ENCODE assay signal across 24 cellular contexts in the genomic region with DNA sequence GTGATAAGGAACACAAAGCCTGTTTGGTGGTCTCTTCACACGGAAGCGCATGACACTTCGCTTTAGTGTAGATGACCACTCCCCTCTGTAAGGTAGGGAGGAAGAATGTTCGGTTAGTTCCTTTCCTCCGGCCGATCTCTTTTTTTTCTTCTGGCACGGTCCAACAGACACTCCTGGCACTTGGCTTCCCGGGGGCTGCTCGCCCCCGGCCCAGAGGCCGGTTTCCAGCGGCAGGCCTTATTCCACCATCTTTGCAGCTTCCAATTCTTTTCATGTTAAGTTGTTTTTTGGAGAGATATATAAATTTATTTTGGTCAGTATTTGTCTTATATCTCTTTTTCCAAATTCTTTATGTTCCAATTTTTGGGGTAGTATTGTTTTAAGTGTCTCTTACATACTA.
DNase-seq lines count a peak whose midpoint lies in the region; ATAC-seq and TF ChIP-seq lines count a peak whose summit lies in the region.
"Had no signal": no experiment of that assay in that cellular context is flagged by ENCODE, and none has a peak within 500 bp of the region (broad histone marks: within the 10 kb centered on the region; RNA-seq: fewer than 3 reads in every experiment).

No MANE protein-coding gene starts in this region.

- H2BK120ac ChIP-seq in IMR-90 (ENCODE audit: low read depth, low read length) (peak overlapping the region; percentile 60), mesenchymal stem cell (ENCODE audit: low read depth, low read length) (no peak overlapping the region), trophoblast cell (ENCODE audit: insufficient read depth, low read length, poor library complexity) (peak overlapping the region; percentile 10), neuronal stem cell (ENCODE audit: low read depth, low read length) (no peak overlapping the region)

- dilution Hi-C loops in IMR-90 (cut with HindIII; ENCODE audit: low sequenced_read_pairs, unreplicated experiment), result no loop called here

- no peak overlapping the region for H2BK5ac ChIP-seq in IMR-90 (ENCODE audit: low read depth, low read length, poor library complexity, severe bottlenecking)
- peak overlapping the region; percentile 31 for H2BK5ac ChIP-seq in mesenchymal stem cell (ENCODE audit: low read depth, low read length, poor library complexity, severe bottlenecking)
- H2BK5ac ChIP-seq in trophoblast cell (ENCODE audit: low read depth, low read length, poor library complexity), result no peak overlapping the region
- no peak overlapping the region for H2BK5ac ChIP-seq in neuronal stem cell (ENCODE audit: low read length)

- H3K27ac ChIP-seq in IMR-90 (ENCODE audit: insufficient read depth, low read length) (no peak overlapping the region), mesenchymal stem cell (ENCODE audit: low read length, poor library complexity, severe bottlenecking) (no peak overlapping the region), trophoblast cell (ENCODE audit: low read depth, low read length) (no peak overlapping the region), neuronal stem cell (replicated peaks; ENCODE audit: low read length) (no peak overlapping the region)
- H3K27ac ChIP-seq: 22Rv1; A549; BLaER1 treated with 17β-estradiol and CSF1 and Interleukin-3, amounts not matched to agents 10 nM and 100 nM; C4-2B had no signal

- H3K4me2 ChIP-seq in IMR-90 (ENCODE audit: low read depth, low read length) (no peak overlapping the region), mesenchymal stem cell (ENCODE audit: low read length, poor library complexity, severe bottlenecking) (no peak overlapping the region), trophoblast cell (ENCODE audit: low read length) (no peak overlapping the region), neuronal stem cell (ENCODE audit: insufficient read depth, low read length, poor library complexity, severe bottlenecking) (no peak overlapping the region)
- H3K4me2 ChIP-seq: A549; BLaER1 treated with 17β-estradiol and CSF1 and Interleukin-3, amounts not matched to agents 10 nM and 100 nM had no signal

- TF ChIP-seq POLR2A in IMR-90 (IDR thresholded peaks at IDR 0.05; ENCODE audit: low read depth, low read length), result no peak

- peaks cover 41% of the 10 kb centered on the region for H3K9me3 ChIP-seq in Caco-2
- no peaks in the 10 kb centered on the region; the same call in 1 of the 2 replicates for H3K9me3 ChIP-seq in IMR-90 (ENCODE audit: control insufficient read depth, insufficient read depth, low read length)
- H3K9me3 ChIP-seq in mesenchymal stem cell (ENCODE audit: control insufficient read depth, low read length), result no peaks in the 10 kb centered on the region
- no peaks in the 10 kb centered on the region for H3K9me3 ChIP-seq in trophoblast cell (ENCODE audit: insufficient read depth, low read depth, low read length)
- no peaks in the 10 kb centered on the region for H3K9me3 ChIP-seq in neuronal stem cell (replicated peaks in 1 of 2; ENCODE audit: control insufficient read depth in 2 of 2, insufficient read depth in 1 of 2, low read depth in 1 of 2, low read length in 2 of 2)
- H3K9me3 ChIP-seq: A549 had no signal

- no peak for TF ChIP-seq RAD21 in IMR-90 (IDR thresholded peaks at IDR 0.05; ENCODE audit: low read length)

- H3K4me3 Mint-ChIP-seq in Caco-2 (ENCODE audit: unreplicated experiment), result no peak overlapping the region
- H3K4me3 Mint-ChIP-seq: B cell; CD4-positive, alpha-beta T cell; CD8-positive, alpha-beta T cell had no signal

- CTCF ChIA-PET in Caco-2 (lab: Charles Lee), result no interaction called here
- CTCF ChIA-PET in IMR-90 (lab: Yijun Ruan, JAX), result no interaction called here

- H2AFZ ChIP-seq in IMR-90 (replicated peaks; ENCODE audit: low read length, poor library complexity) (no peak overlapping the region), mesenchymal stem cell (ENCODE audit: low read depth, low read length) (no peak overlapping the region), trophoblast cell (ENCODE audit: insufficient read depth, low read length, poor library complexity) (no peak overlapping the region), neuronal stem cell (ENCODE audit: low read length) (no peak overlapping the region)

- H2BK12ac ChIP-seq in mesenchymal stem cell (ENCODE audit: low read length in 2 of 2) (no peak overlapping the region), trophoblast cell (ENCODE audit: low read length) (peak overlapping the region; percentile 19), neuronal stem cell (ENCODE audit: low read length) (no peak overlapping the region)

- in situ Hi-C loops in IMR-90 (cut with MboI; ENCODE audit: low sequenced_read_pairs), result no loop called here

- H3K27me3 Mint-ChIP-seq in Caco-2 (ENCODE audit: insufficient read depth, unreplicated experiment), result no peaks in the 10 kb centered on the region
- H3K27me3 Mint-ChIP-seq: B cell; CD4-positive, alpha-beta T cell had no signal

- H3K9me1 ChIP-seq in IMR-90 (ENCODE audit: insufficient read depth, low read length), result peaks cover 8% of the 10 kb centered on the region; the same call in 1 of the 2 replicates

- peak overlapping the region in 1 of 2 experiments; percentile 59; a peak in 2 of 4 replicates for H4K8ac ChIP-seq in IMR-90 (ENCODE audit: low read depth in 2 of 2, low read length in 2 of 2)
- no peak overlapping the region for H4K8ac ChIP-seq in mesenchymal stem cell (ENCODE audit: low read length)
- H4K8ac ChIP-seq in trophoblast cell (ENCODE audit: low read depth, low read length), result no peak overlapping the region
- H4K8ac ChIP-seq in neuronal stem cell (ENCODE audit: low read depth, low read length), result no peak overlapping the region

- H3K4ac ChIP-seq in IMR-90 (ENCODE audit: low read depth, low read length) (peak overlapping the region; percentile 51), mesenchymal stem cell (ENCODE audit: low read depth in 1 of 2, low read length in 2 of 2) (no peak overlapping the region), trophoblast cell (ENCODE audit: low read depth, low read length) (no peak overlapping the region), neuronal stem cell (ENCODE audit: low read length) (no peak overlapping the region)

- H3K36me3 Mint-ChIP-seq in Caco-2 (ENCODE audit: insufficient read depth, unreplicated experiment), result peaks cover 16% of the 10 kb centered on the region
- H3K36me3 Mint-ChIP-seq: CD8-positive, alpha-beta T cell had no signal

- H3K27me3 ChIP-seq in Caco-2 (replicated peaks; ENCODE audit: control insufficient read depth, insufficient read depth, low read length) (no peaks in the 10 kb centered on the region), IMR-90 (ENCODE audit: control insufficient read depth, insufficient read depth, low read length) (no peaks in the 10 kb centered on the region), mesenchymal stem cell (ENCODE audit: control insufficient read depth in 1 of 2, insufficient read depth in 1 of 2, low read length in 2 of 2) (no peaks in the 10 kb centered on the region), trophoblast cell (ENCODE audit: insufficient read depth, low read length) (no peaks in the 10 kb centered on the region), neuronal stem cell (ENCODE audit: control insufficient read depth in 3 of 3, insufficient read depth in 3 of 3, low read depth in 1 of 3, low read length in 3 of 3) (no peaks in the 10 kb centered on the region)
- H3K27me3 ChIP-seq: BLaER1 treated with 17β-estradiol and CSF1 and Interleukin-3, amounts not matched to agents 10 nM and 100 nM had no signal

- peak overlapping the region; percentile 68; the same call in 1 of the 2 replicates for H2AK5ac ChIP-seq in IMR-90 (ENCODE audit: low read depth, low read length)
- peak overlapping the region; percentile 92 for H2AK5ac ChIP-seq in mesenchymal stem cell (ENCODE audit: low read length, severe bottlenecking)
- no peak overlapping the region for H2AK5ac ChIP-seq in trophoblast cell (ENCODE audit: low read length)
- H2AK5ac ChIP-seq in neuronal stem cell (ENCODE audit: low read depth, low read length), result no peak overlapping the region

- no peaks in the 10 kb centered on the region for H4K20me1 ChIP-seq in IMR-90 (ENCODE audit: insufficient read depth, low read length)
- H4K20me1 ChIP-seq: BLaER1 treated with 17β-estradiol and CSF1 and Interleukin-3, amounts not matched to agents 10 nM and 100 nM had no signal

- H3K18ac ChIP-seq in IMR-90 (ENCODE audit: low read depth, low read length), result no peak overlapping the region
- H3K18ac ChIP-seq in mesenchymal stem cell (ENCODE audit: low read depth in 1 of 2, low read length in 2 of 2), result no peak overlapping the region
- H3K18ac ChIP-seq in trophoblast cell (ENCODE audit: low read length), result no peak overlapping the region
- H3K18ac ChIP-seq in neuronal stem cell (ENCODE audit: low read length), result no peak overlapping the region

- BruUV-seq in Caco-2 (replicated peaks; lab: Mats Ljungman, UMichigan) (no TSS peak), IMR-90 (replicated peaks; lab: Mats Ljungman, UMichigan) (no TSS peak)

- no peak for ATAC-seq in IMR-90 (ENCODE audit: low read depth)
- ATAC-seq in SK-N-SH treated with all-trans-retinoic acid at 6 μM for 48 hours, result no peak
- ATAC-seq: A549; CD8-positive, alpha-beta T cell; GM12878 had no signal

- H3K9me3 Mint-ChIP-seq in Caco-2 (ENCODE audit: unreplicated experiment), result peaks cover 26% of the 10 kb centered on the region
- H3K9me3 Mint-ChIP-seq: CD4-positive, alpha-beta T cell; CD8-positive, alpha-beta T cell had no signal

- peaks cover 21% of the 10 kb centered on the region for H3K4me1 ChIP-seq in Caco-2
- peaks cover 15% of the 10 kb centered on the region for H3K4me1 ChIP-seq in IMR-90 (ENCODE audit: control insufficient read depth, insufficient read depth, low read length)
- peaks cover 4% of the 10 kb centered on the region for H3K4me1 ChIP-seq in mesenchymal stem cell (ENCODE audit: control insufficient read depth, insufficient read depth, low read depth, low read length)
- H3K4me1 ChIP-seq in trophoblast cell (ENCODE audit: control insufficient read depth in 1 of 2, insufficient read depth in 2 of 2, low read length in 2 of 2), result peaks cover 10 to 12% of the 10 kb centered on the region in 2 experiments
- H3K4me1 ChIP-seq in neuronal stem cell (ENCODE audit: control insufficient read depth in 2 of 2, insufficient read depth in 1 of 2, low read depth in 1 of 2, low read length in 2 of 2), result peaks cover 0 to 4% of the 10 kb centered on the region in 2 donors
- H3K4me1 ChIP-seq: BLaER1 treated with 17β-estradiol and CSF1 and Interleukin-3, amounts not matched to agents 10 nM and 100 nM had no signal

- no CpG with 5 or more reads among the region's 12 CpGs for WGBS in IMR-90 (ENCODE audit: extremely low coverage in 2 of 2, insufficient read length in 1 of 2), 2 experiments
- WGBS in mesenchymal stem cell, result 92% methylated on average over 9 of the region's 12 CpGs
- WGBS in trophoblast cell (ENCODE audit: extremely low coverage, insufficient coverage, insufficient read length), result no CpG with 5 or more reads among the region's 12 CpGs
- no CpG with 5 or more reads among the region's 12 CpGs for WGBS in neuronal stem cell (ENCODE audit: extremely low coverage in 2 of 2, insufficient read length in 2 of 2, insufficient replicate concordance in 1 of 2), 2 donors

- peak overlapping the region; percentile 96 for H3K27ac Mint-ChIP-seq in Caco-2 (ENCODE audit: unreplicated experiment)
- H3K27ac Mint-ChIP-seq: B cell; CD4-positive, alpha-beta T cell; CD8-positive, alpha-beta T cell had no signal

- no peaks in the 10 kb centered on the region for H3K79me2 ChIP-seq in trophoblast cell (ENCODE audit: control insufficient read depth, insufficient read depth, low read length, poor library complexity)

- H3K23ac ChIP-seq in IMR-90 (ENCODE audit: low read depth, low read length) (no peak overlapping the region), mesenchymal stem cell (ENCODE audit: low read length in 2 of 2) (no peak overlapping the region), trophoblast cell (ENCODE audit: low read length) (no peak overlapping the region), neuronal stem cell (ENCODE audit: low read depth, low read length, poor library complexity) (no peak overlapping the region)

- POLR2A ChIA-PET in Caco-2 (lab: Charles Lee) (no interaction called here), IMR-90 (lab: Charles Lee; ENCODE audit: unreplicated experiment) (no interaction called here)

- H3K79me1 ChIP-seq in IMR-90 (ENCODE audit: low read depth in 1 of 2, low read length in 2 of 2) (no peaks in the 10 kb centered on the region), mesenchymal stem cell (replicated peaks; ENCODE audit: low read length, poor library complexity, severe bottlenecking) (no peaks in the 10 kb centered on the region), trophoblast cell (ENCODE audit: low read length) (peaks cover 18% of the 10 kb centered on the region), neuronal stem cell (ENCODE audit: low read depth, low read length) (no peaks in the 10 kb centered on the region)

- H3K9ac ChIP-seq in IMR-90 (ENCODE audit: low read depth, low read length) (no peak overlapping the region), mesenchymal stem cell (ENCODE audit: low read length) (no peak overlapping the region), trophoblast cell (ENCODE audit: low read length) (no peak overlapping the region), neuronal stem cell (ENCODE audit: low read depth, low read length, poor library complexity) (no peak overlapping the region)
- H3K9ac ChIP-seq: BLaER1 treated with 17β-estradiol and CSF1 and Interleukin-3, amounts not matched to agents 10 nM and 100 nM had no signal

- H2AK9ac ChIP-seq in IMR-90 (replicated peaks; ENCODE audit: low read depth, low read length, poor library complexity), result no peak overlapping the region

- intact Hi-C loops in Caco-2 (cut with micrococcal nuclease; ENCODE audit: unreplicated experiment), result no loop called here
- intact Hi-C loops in IMR-90 (cut with micrococcal nuclease), result no loop called here

- peak overlapping the region; percentile 45; the same call in 1 of the 2 replicates for H4K91ac ChIP-seq in IMR-90 (ENCODE audit: insufficient read depth, low read depth, low read length)
- no peak overlapping the region for H4K91ac ChIP-seq in mesenchymal stem cell (ENCODE audit: low read length)
- H4K91ac ChIP-seq in trophoblast cell (ENCODE audit: low read depth, low read length), result peak overlapping the region; percentile 71
- H4K91ac ChIP-seq in neuronal stem cell (ENCODE audit: low read depth, low read length, poor library complexity), result no peak overlapping the region

- no peak overlapping the region for H3K56ac ChIP-seq in IMR-90 (ENCODE audit: extremely low read depth, insufficient read depth, low read length)

- DNase-seq in Caco-2 (no peak), IMR-90 (no peak), mesenchymal stem cell (no peak), trophoblast cell (no peak), neuronal stem cell (ENCODE audit: low spot score) (no peak), GOT3 (lab: John Stamatoyannopoulos, UW) (no peak)
- no peak for DNase-seq in stimulated activated CD4-positive, alpha-beta T cell treated with anti-CD3 and anti-CD28 coated beads, Interleukin-12 subunit alpha, Interleukin-12 subunit beta, amount 100 ng/mL, for 4 hours
- DNase-seq: AML-193; CD4-positive, alpha-beta T cell; CD8-positive, alpha-beta T cell; DMS 273 treated with DMSO at 0.1 percent for 48 hours; DMS153; DMS53; DMS79; DND-41; EL; GDM1 had no signal

- no peak overlapping the region for H4K5ac ChIP-seq in IMR-90 (ENCODE audit: low read depth, low read length)

- H2BK15ac ChIP-seq in IMR-90 (ENCODE audit: low read depth, low read length), result no peak overlapping the region
- H2BK15ac ChIP-seq in mesenchymal stem cell (ENCODE audit: low read depth, poor library complexity, severe bottlenecking), result no peak overlapping the region
- no peak overlapping the region for H2BK15ac ChIP-seq in neuronal stem cell (ENCODE audit: low read length)

- no peak for TF ChIP-seq CTCF in Caco-2 (IDR thresholded peaks at IDR 0.05; ENCODE audit: insufficient read depth in 1 of 2, low read depth in 1 of 2, low read length in 1 of 2, severe bottlenecking in 1 of 2, unreplicated experiment in 1 of 2)
- no peak for TF ChIP-seq CTCF in IMR-90 (conservative IDR thresholded peaks at IDR 0.05; ENCODE audit: low read depth, low read length)

- H3K36me3 ChIP-seq in Caco-2 (ENCODE audit: control insufficient read depth, insufficient read depth, low read length) (no peaks in the 10 kb centered on the region), IMR-90 (ENCODE audit: control insufficient read depth, insufficient read depth, low read length) (no peaks in the 10 kb centered on the region), mesenchymal stem cell (ENCODE audit: control insufficient read depth in 1 of 2, insufficient read depth in 2 of 2, low read depth in 1 of 2, low read length in 2 of 2) (no peaks in the 10 kb centered on the region), trophoblast cell (ENCODE audit: control insufficient read depth in 1 of 2, insufficient read depth in 2 of 2, low read length in 2 of 2) (no peaks in the 10 kb centered on the region), neuronal stem cell (replicated peaks in 1 of 2; ENCODE audit: control insufficient read depth in 2 of 2, insufficient read depth in 2 of 2, low read length in 2 of 2) (no peaks in the 10 kb centered on the region)
- H3K36me3 ChIP-seq: BLaER1 treated with 17β-estradiol and CSF1 and Interleukin-3, amounts not matched to agents 10 nM and 100 nM had no signal

- H3K14ac ChIP-seq in IMR-90 (replicated peaks; ENCODE audit: low read depth, low read length) (no peak overlapping the region), mesenchymal stem cell (ENCODE audit: low read length in 2 of 2) (no peak overlapping the region), trophoblast cell (ENCODE audit: low read length) (no peak overlapping the region), neuronal stem cell (ENCODE audit: low read length) (no peak overlapping the region)

- peaks cover 17% of the 10 kb centered on the region for H3K4me1 Mint-ChIP-seq in Caco-2 (ENCODE audit: low read depth, unreplicated experiment)
- H3K4me1 Mint-ChIP-seq: B cell had no signal

- H3K4me3 ChIP-seq in Caco-2 (ENCODE audit: low read depth, low read length), result no peak overlapping the region
- H3K4me3 ChIP-seq in IMR-90 (ENCODE audit: insufficient read depth, low read depth, low read length), result no peak overlapping the region
- H3K4me3 ChIP-seq in mesenchymal stem cell (ENCODE audit: insufficient read depth in 1 of 2, low read depth in 1 of 2, low read length in 2 of 2), result no peak overlapping the region
- H3K4me3 ChIP-seq in trophoblast cell (ENCODE audit: low read depth, low read length), result no peak overlapping the region
- H3K4me3 ChIP-seq in neuronal stem cell (ENCODE audit: low read length in 2 of 2), result no peak overlapping the region
- H3K4me3 ChIP-seq: A549; BLaER1 treated with 17β-estradiol and CSF1 and Interleukin-3, amounts not matched to agents 10 nM and 100 nM; GM12878 had no signal

- H4K12ac ChIP-seq in trophoblast cell (ENCODE audit: low read depth, low read length), result no peak overlapping the region

- H2BK20ac ChIP-seq in IMR-90 (ENCODE audit: low read depth, low read length), result peak overlapping the region; percentile 82; the same call in 1 of the 2 replicates

Comparison
In these comparisons a context has a peak if more than half of its experiments do, and no peak if none do; other contexts are left out.
1. H2AK5ac ChIP-seq: peak in IMR-90 (single experiment) and mesenchymal stem cell (single experiment); none in trophoblast cell (single experiment) and neuronal stem cell (single experiment).
2. H2BK120ac ChIP-seq: peak in IMR-90 (single experiment) and trophoblast cell (single experiment); none in mesenchymal stem cell (single experiment) and neuronal stem cell (single experiment).
3. H4K91ac ChIP-seq: peak in IMR-90 (single experiment) and trophoblast cell (single experiment); none in mesenchymal stem cell (single experiment) and neuronal stem cell (single experiment).